ENCODE assay signal across 2 cellular contexts in the genomic region with DNA sequence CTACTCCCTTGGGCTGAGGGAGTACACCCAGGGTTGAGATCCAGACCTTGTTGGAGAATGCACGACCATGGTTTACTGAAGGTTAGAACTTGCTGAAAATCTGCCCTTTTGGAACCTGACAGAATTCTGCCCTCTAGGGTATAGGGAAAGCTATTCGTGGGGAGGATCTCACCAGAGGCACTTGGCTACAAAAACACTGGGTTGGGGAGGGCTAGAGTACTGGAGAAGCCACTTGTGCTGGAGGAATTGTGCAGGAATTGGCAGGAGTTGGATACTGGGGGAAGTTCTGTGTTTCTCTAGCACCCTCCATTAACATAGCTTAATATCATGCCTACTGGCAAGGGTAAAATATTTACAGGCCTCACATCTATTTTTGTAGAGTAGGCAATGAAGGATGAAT.
TF ChIP-seq lines count a peak whose summit lies in the region.

No MANE protein-coding gene starts in this region.

TF ChIP-seq in H1, 55 proteins besides CTCF, POLR2A, EP300 and RAD21:
- TF ChIP-seq KDM4A (IDR thresholded peaks at IDR 0.05; ENCODE audit: low read depth, low read length, severe bottlenecking) (no peak), BACH1 (IDR thresholded peaks at IDR 0.05; ENCODE audit: low read length) (no peak), NRF1 (IDR thresholded peaks at IDR 0.05; ENCODE audit: low read depth, low read length) (no peak), SP1 (IDR thresholded peaks at IDR 0.05; ENCODE audit: low read depth, low read length) (no peak), SIX5 (IDR thresholded peaks at IDR 0.05; ENCODE audit: low read depth, low read length) (no peak), GTF2F1 (IDR thresholded peaks at IDR 0.05; ENCODE audit: borderline replicate concordance, low read depth, low read length) (no peak)
- TF ChIP-seq, protein P1, sequence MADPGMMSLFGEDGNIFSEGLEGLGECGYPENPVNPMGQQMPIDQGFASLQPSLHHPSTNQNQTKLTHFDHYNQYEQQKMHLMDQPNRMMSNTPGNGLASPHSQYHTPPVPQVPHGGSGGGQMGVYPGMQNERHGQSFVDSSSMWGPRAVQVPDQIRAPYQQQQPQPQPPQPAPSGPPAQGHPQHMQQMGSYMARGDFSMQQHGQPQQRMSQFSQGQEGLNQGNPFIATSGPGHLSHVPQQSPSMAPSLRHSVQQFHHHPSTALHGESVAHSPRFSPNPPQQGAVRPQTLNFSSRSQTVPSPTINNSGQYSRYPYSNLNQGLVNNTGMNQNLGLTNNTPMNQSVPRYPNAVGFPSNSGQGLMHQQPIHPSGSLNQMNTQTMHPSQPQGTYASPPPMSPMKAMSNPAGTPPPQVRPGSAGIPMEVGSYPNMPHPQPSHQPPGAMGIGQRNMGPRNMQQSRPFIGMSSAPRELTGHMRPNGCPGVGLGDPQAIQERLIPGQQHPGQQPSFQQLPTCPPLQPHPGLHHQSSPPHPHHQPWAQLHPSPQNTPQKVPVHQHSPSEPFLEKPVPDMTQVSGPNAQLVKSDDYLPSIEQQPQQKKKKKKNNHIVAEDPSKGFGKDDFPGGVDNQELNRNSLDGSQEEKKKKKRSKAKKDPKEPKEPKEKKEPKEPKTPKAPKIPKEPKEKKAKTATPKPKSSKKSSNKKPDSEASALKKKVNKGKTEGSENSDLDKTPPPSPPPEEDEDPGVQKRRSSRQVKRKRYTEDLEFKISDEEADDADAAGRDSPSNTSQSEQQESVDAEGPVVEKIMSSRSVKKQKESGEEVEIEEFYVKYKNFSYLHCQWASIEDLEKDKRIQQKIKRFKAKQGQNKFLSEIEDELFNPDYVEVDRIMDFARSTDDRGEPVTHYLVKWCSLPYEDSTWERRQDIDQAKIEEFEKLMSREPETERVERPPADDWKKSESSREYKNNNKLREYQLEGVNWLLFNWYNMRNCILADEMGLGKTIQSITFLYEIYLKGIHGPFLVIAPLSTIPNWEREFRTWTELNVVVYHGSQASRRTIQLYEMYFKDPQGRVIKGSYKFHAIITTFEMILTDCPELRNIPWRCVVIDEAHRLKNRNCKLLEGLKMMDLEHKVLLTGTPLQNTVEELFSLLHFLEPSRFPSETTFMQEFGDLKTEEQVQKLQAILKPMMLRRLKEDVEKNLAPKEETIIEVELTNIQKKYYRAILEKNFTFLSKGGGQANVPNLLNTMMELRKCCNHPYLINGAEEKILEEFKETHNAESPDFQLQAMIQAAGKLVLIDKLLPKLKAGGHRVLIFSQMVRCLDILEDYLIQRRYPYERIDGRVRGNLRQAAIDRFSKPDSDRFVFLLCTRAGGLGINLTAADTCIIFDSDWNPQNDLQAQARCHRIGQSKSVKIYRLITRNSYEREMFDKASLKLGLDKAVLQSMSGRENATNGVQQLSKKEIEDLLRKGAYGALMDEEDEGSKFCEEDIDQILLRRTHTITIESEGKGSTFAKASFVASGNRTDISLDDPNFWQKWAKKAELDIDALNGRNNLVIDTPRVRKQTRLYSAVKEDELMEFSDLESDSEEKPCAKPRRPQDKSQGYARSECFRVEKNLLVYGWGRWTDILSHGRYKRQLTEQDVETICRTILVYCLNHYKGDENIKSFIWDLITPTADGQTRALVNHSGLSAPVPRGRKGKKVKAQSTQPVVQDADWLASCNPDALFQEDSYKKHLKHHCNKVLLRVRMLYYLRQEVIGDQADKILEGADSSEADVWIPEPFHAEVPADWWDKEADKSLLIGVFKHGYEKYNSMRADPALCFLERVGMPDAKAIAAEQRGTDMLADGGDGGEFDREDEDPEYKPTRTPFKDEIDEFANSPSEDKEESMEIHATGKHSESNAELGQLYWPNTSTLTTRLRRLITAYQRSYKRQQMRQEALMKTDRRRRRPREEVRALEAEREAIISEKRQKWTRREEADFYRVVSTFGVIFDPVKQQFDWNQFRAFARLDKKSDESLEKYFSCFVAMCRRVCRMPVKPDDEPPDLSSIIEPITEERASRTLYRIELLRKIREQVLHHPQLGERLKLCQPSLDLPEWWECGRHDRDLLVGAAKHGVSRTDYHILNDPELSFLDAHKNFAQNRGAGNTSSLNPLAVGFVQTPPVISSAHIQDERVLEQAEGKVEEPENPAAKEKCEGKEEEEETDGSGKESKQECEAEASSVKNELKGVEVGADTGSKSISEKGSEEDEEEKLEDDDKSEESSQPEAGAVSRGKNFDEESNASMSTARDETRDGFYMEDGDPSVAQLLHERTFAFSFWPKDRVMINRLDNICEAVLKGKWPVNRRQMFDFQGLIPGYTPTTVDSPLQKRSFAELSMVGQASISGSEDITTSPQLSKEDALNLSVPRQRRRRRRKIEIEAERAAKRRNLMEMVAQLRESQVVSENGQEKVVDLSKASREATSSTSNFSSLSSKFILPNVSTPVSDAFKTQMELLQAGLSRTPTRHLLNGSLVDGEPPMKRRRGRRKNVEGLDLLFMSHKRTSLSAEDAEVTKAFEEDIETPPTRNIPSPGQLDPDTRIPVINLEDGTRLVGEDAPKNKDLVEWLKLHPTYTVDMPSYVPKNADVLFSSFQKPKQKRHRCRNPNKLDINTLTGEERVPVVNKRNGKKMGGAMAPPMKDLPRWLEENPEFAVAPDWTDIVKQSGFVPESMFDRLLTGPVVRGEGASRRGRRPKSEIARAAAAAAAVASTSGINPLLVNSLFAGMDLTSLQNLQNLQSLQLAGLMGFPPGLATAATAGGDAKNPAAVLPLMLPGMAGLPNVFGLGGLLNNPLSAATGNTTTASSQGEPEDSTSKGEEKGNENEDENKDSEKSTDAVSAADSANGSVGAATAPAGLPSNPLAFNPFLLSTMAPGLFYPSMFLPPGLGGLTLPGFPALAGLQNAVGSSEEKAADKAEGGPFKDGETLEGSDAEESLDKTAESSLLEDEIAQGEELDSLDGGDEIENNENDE (IDR thresholded peaks at IDR 0.05; ENCODE audit: insufficient replicate concordance, low read length): no peak

TF ChIP-seq in HepG2, 621 proteins besides CTCF, POLR2A, EP300 and RAD21:
- peak; percentile 20; the same call in 1 of the 2 replicates for TF ChIP-seq STAG1 (CRISPR knock-in tag; IDR thresholded peaks at IDR 0.05)
- TF ChIP-seq, protein P2, sequence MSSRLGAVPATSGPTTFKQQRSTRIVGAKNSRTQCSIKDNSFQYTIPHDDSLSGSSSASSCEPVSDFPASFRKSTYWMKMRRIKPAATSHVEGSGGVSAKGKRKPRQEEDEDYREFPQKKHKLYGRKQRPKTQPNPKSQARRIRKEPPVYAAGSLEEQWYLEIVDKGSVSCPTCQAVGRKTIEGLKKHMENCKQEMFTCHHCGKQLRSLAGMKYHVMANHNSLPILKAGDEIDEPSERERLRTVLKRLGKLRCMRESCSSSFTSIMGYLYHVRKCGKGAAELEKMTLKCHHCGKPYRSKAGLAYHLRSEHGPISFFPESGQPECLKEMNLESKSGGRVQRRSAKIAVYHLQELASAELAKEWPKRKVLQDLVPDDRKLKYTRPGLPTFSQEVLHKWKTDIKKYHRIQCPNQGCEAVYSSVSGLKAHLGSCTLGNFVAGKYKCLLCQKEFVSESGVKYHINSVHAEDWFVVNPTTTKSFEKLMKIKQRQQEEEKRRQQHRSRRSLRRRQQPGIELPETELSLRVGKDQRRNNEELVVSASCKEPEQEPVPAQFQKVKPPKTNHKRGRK (CRISPR knock-in tag; IDR thresholded peaks at IDR 0.05): no peak
